8 cellular contexts compared by ENCODE assay signal in the genomic region with DNA sequence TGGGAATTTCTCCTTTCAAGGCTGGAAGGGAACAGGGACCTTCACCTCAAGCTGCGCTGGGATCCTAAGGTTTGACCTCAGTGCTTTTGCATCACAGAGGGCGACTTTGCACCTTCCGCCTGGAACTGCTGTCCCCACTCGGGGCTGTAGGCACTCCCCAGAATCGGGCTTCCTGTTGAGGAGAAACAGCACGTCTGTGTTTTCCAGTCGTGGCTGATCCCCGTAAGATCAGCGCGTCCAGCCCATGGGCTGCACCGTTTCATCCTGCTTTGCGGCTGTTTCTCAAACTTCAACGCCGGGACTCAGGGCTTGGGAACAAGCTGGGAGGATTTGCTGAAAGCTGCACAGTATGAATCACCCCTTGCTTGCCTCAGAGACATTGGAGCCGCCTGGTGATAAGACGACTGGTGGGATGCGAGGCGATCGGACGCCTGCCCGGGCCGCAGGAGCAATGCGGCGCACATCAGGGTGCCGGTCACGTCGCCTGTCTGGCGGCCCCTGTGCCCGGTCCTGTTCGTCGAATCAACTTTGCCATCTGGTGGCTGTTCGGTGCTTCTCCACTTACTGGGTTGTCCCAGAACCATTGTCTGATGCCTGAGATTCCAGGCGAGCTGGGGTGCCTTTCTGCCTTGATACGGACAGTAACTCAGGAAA. TPM values are rescaled to one million over a fixed set of nuclear protein-coding genes. Genes with fewer than 3 reads are reported as not detected.
DNase-seq lines count a peak whose midpoint lies in the region; TF ChIP-seq lines count a peak whose summit lies in the region.

No MANE protein-coding gene starts in this region.

- H3K27ac Mint-ChIP-seq in neural crest cell (ENCODE audit: unreplicated experiment): peak overlapping the region; percentile 12
- no peak overlapping the region for H3K27ac Mint-ChIP-seq in activated T-helper 2 cell treated with anti-CD3 and anti-CD28 coated beads, Interferon-gamma antibody, Interleukin-2, Interleukin-4, amounts not matched to agents 10 μg/mL and 5 μg/mL and 100 μg/mL, durations not matched to agents 14 hours and 24 hours and 36 hours

- no peaks in the 10 kb centered on the region for H3K36me3 Mint-ChIP-seq in neural crest cell (ENCODE audit: low read depth)
- H3K36me3 Mint-ChIP-seq in activated T-helper 2 cell treated with anti-CD3 and anti-CD28 coated beads, Interferon-gamma antibody, Interleukin-2, Interleukin-4, amounts not matched to agents 10 μg/mL and 5 μg/mL and 100 μg/mL, durations not matched to agents 14 hours and 24 hours and 36 hours (ENCODE audit: low read depth): no peaks in the 10 kb centered on the region

- H3K27me3 Mint-ChIP-seq in neural crest cell (ENCODE audit: low read depth): peaks cover 25% of the 10 kb centered on the region
- H3K27me3 Mint-ChIP-seq in activated T-helper 2 cell treated with anti-CD3 and anti-CD28 coated beads, Interferon-gamma antibody, Interleukin-2, Interleukin-4, amounts not matched to agents 10 μg/mL and 5 μg/mL and 100 μg/mL, durations not matched to agents 14 hours and 24 hours and 36 hours (ENCODE audit: low read depth): peaks cover 25% of the 10 kb centered on the region

- H3K9me3 Mint-ChIP-seq in neural crest cell: no peaks in the 10 kb centered on the region
- no peaks in the 10 kb centered on the region for H3K9me3 Mint-ChIP-seq in activated T-helper 2 cell treated with anti-CD3 and anti-CD28 coated beads, Interferon-gamma antibody, Interleukin-2, Interleukin-4, amounts not matched to agents 10 μg/mL and 5 μg/mL and 100 μg/mL, durations not matched to agents 14 hours and 24 hours and 36 hours

- intact Hi-C loops in activated T-helper 2 cell treated with anti-CD3 and anti-CD28 coated beads, Interferon-gamma antibody, Interleukin-2, Interleukin-4, amounts not matched to agents 10 μg/mL and 5 μg/mL and 100 μg/mL, durations not matched to agents 14 hours and 24 hours and 36 hours (cut with micrococcal nuclease): no loop called here

- peak; percentile 74 for DNase-seq in AG08395 (ENCODE audit: low spot score)
- peak; percentile 51 for DNase-seq in NCI-H510A (lab: John Stamatoyannopoulos, UW)
- peak; percentile 88 for DNase-seq in fibroblast of pulmonary artery (ENCODE audit: low read depth)
- DNase-seq in neural crest cell (ENCODE audit: low read depth, low spot score): peak; percentile 44
- DNase-seq in NAMALWA (ENCODE audit: low spot score): no peak
- DNase-seq in activated T-cell treated with anti-CD3 and anti-CD28 coated beads, Interleukin-2, amount 50 U/mL, for 1 hour: no peak
- DNase-seq in activated T-helper 2 cell treated with anti-CD3 and anti-CD28 coated beads, Interferon-gamma antibody, Interleukin-2, Interleukin-4, amounts not matched to agents 10 μg/mL and 5 μg/mL and 100 μg/mL, durations not matched to agents 14 hours and 24 hours and 36 hours (ENCODE audit: low spot score): no peak
- DNase-seq in HPDE6-E6E7 (ENCODE audit: extremely low spot score): no peak

- peak overlapping the region; percentile 17 for H3K4me3 ChIP-seq in fibroblast of pulmonary artery (replicated peaks; ENCODE audit: low read depth, low read length)

- TF ChIP-seq CTCF in fibroblast of pulmonary artery (IDR thresholded peaks at IDR 0.05; ENCODE audit: low read length, missing control alignments) (peak; percentile 43), neural crest cell (conservative IDR thresholded peaks at IDR 0.05) (peak; percentile 55)

- H3K4me1 Mint-ChIP-seq in neural crest cell: peaks cover 15% of the 10 kb centered on the region
- H3K4me1 Mint-ChIP-seq in activated T-helper 2 cell treated with anti-CD3 and anti-CD28 coated beads, Interferon-gamma antibody, Interleukin-2, Interleukin-4, amounts not matched to agents 10 μg/mL and 5 μg/mL and 100 μg/mL, durations not matched to agents 14 hours and 24 hours and 36 hours (ENCODE audit: low read depth): no peaks in the 10 kb centered on the region

- H3K4me3 Mint-ChIP-seq in neural crest cell: no peak overlapping the region
- H3K4me3 Mint-ChIP-seq in activated T-helper 2 cell treated with anti-CD3 and anti-CD28 coated beads, Interferon-gamma antibody, Interleukin-2, Interleukin-4, amounts not matched to agents 10 μg/mL and 5 μg/mL and 100 μg/mL, durations not matched to agents 14 hours and 24 hours and 36 hours (ENCODE audit: low read depth): no peak overlapping the region

RNA-seq across cellular contexts. Expression of gene FRMD1, which starts 53.6 kb away (rescaled TPM):
- not detected in 2 replicates for total RNA-seq in neural crest cell
- not detected in 2 replicates for total RNA-seq in activated T-helper 2 cell treated with anti-CD3 and anti-CD28 coated beads, Interferon-gamma antibody, Interleukin-2, Interleukin-4, amounts not matched to agents 10 μg/mL and 5 μg/mL and 100 μg/mL, durations not matched to agents 14 hours and 24 hours and 36 hours

Comparison
In these comparisons a context has a peak if more than half of its experiments do, and no peak if none do; other contexts are left out.
1. DNase-seq: peak in AG08395 (single experiment), NCI-H510A (single experiment), fibroblast of pulmonary artery (single experiment) and neural crest cell (single experiment); none in NAMALWA (single experiment), activated T-cell treated with anti-CD3 and anti-CD28 coated beads, Interleukin-2, amount 50 U/mL, for 1 hour (single experiment), activated T-helper 2 cell treated with anti-CD3 and anti-CD28 coated beads, Interferon-gamma antibody, Interleukin-2, Interleukin-4, amounts not matched to agents 10 μg/mL and 5 μg/mL and 100 μg/mL, durations not matched to agents 14 hours and 24 hours and 36 hours (single experiment) and HPDE6-E6E7 (single experiment).